1 cellular context compared by ENCODE assay signal in genomic region chr4:102826105-102826889, GRCh38.
TF ChIP-seq lines count a peak whose summit lies in the region.

No MANE protein-coding gene starts in this region.

TF ChIP-seq in K562, 482 proteins besides CTCF, POLR2A, EP300 and RAD21 (continued from another document):
- TF ChIP-seq ZNF395 (CRISPR knock-in tag; IDR thresholded peaks at IDR 0.05) (no peak), VEZF1 (CRISPR knock-in tag; IDR thresholded peaks at IDR 0.05) (no peak; the same call in 1 of the 2 replicates), SMAD4 (CRISPR knock-in tag; conservative IDR thresholded peaks at IDR 0.05) (no peak), COPS2 (conservative IDR thresholded peaks at IDR 0.05) (no peak), E2F3 (CRISPR knock-in tag; IDR thresholded peaks at IDR 0.05) (no peak)
